29 cellular contexts compared by ENCODE assay signal in the genomic region with DNA sequence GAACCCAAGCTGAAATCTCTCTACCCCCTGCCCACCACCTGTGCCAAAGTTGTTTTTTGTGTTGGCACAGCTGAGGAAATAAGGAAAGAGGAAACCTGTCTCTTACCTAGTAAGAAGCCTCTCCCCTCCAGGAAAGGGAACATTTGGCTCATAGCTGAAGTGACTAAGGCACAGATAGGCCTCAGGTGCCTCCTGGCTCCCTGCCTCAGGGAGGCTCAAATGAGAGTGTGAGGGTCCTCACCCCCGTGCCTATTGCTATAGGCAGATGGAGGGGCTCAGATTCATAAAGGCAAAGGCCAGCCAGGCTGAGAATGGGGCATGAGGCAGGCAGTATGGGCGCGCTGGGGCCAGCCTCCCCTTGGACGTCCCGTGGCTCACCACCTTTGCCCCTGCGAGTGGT. TPM values are rescaled to one million over a fixed set of nuclear protein-coding genes. Genes with fewer than 3 reads are reported as not detected.
"Had no signal": no experiment of that assay in that cellular context is flagged by ENCODE, and none has a peak within 500 bp of the region (broad histone marks: within the 10 kb centered on the region; RNA-seq: fewer than 3 reads in every experiment).

No MANE protein-coding gene starts in this region.

- ATAC-seq: activated naive CD4-positive, alpha-beta T cell treated with anti-CD3 and anti-CD28 coated beads, Interleukin-2, amount 50 U/mL, for 72 hours; activated T-cell treated with anti-CD3 and anti-CD28 coated beads, Interleukin-2, amount 50 U/mL, for 72 hours; mucosa of descending colon had no signal

- H3K27me3 ChIP-seq: adrenal gland, thyroid gland had no signal

- H3K4me3 ChIP-seq: adrenal gland, cardiac muscle cell, dorsolateral prefrontal cortex, mucosa of descending colon, thyroid gland had no signal

- H3K9me3 Mint-ChIP-seq: activated naive CD4-positive, alpha-beta T cell treated with anti-CD3 and anti-CD28 coated beads, Interleukin-2, amount 50 U/mL, for 72 hours; activated T-cell treated with anti-CD3 and anti-CD28 coated beads, Interleukin-2, amount 50 U/mL, for 72 hours; endodermal cell; memory B cell; naive B cell had no signal

- H2AFZ ChIP-seq: parathyroid adenoma had no signal

- H3K9me3 ChIP-seq: adrenal gland, mucosa of descending colon, thyroid gland had no signal

- DNase-seq: activated CD4-positive, alpha-beta T cell treated with anti-CD3 and anti-CD28 coated beads for 1 hour; activated CD4-positive, alpha-beta T cell treated with anti-CD3 and anti-CD28 coated beads, Interleukin-2, amount 50 U/mL, for 4 hours; activated gamma-delta T cell treated with Interleukin-2 at 50 U/mL for 16 hours; activated T-cell treated with anti-CD3 and anti-CD28 coated beads, Interleukin-2, amount 50 U/mL, for 72 hours; adrenal gland; dorsolateral prefrontal cortex; endodermal cell; foreskin fibroblast; glutamatergic neuron; kidney; mucosa of descending colon; naive B cell; stimulated activated CD4-positive, alpha-beta T cell treated with anti-CD3 and anti-CD28 coated beads, Interleukin-12 subunit alpha, Interleukin-12 subunit beta, amount 100 ng/mL, for 4 hours; stimulated activated CD4-positive, alpha-beta T cell treated with anti-CD3 and anti-CD28 coated beads, Interleukin-1b, Interleukin-23, amount 100 ng/mL, for 48 hours; stimulated activated CD8-positive, alpha-beta memory T cell treated with anti-CD3 and anti-CD28 coated beads, Interleukin-4, amount 100 ng/mL, for 48 hours; stimulated activated naive CD4-positive, alpha-beta T cell treated with Interleukin-2 at 50 U/mL for 16 hours; SW 1271; thyroid gland; WERI-Rb-1 had no signal

- H3K9ac ChIP-seq: parathyroid adenoma had no signal

- H3K79me2 ChIP-seq: parathyroid adenoma had no signal

- H3K27ac ChIP-seq: adrenal gland, cardiac muscle cell, dorsolateral prefrontal cortex, epithelial cell of prostate, parathyroid adenoma, WERI-Rb-1 had no signal

- H3K27ac Mint-ChIP-seq: activated naive CD4-positive, alpha-beta T cell treated with anti-CD3 and anti-CD28 coated beads, Interleukin-2, amount 50 U/mL, for 72 hours; activated T-cell treated with anti-CD3 and anti-CD28 coated beads, Interleukin-2, amount 50 U/mL, for 72 hours; endodermal cell; memory B cell had no signal

- FAIRE-seq: kidney, urothelium cell line had no signal

- H3K4me3 Mint-ChIP-seq: activated T-cell treated with anti-CD3 and anti-CD28 coated beads, Interleukin-2, amount 50 U/mL, for 72 hours; endodermal cell; memory B cell had no signal

- H3K36me3 ChIP-seq: adrenal gland, cardiac muscle cell, WERI-Rb-1 had no signal

- H3K36me3 Mint-ChIP-seq: activated naive CD4-positive, alpha-beta T cell treated with anti-CD3 and anti-CD28 coated beads, Interleukin-2, amount 50 U/mL, for 72 hours; memory B cell; naive B cell had no signal

RNA-seq across cellular contexts. Expression of a gene that starts 7.4 kb away (rescaled TPM):
- total RNA-seq: activated CD8-positive, alpha-beta memory T cell treated with anti-CD3 and anti-CD28 coated beads for 36 hours; activated naive CD4-positive, alpha-beta T cell treated with anti-CD3 and anti-CD28 coated beads, Interleukin-2, amount 50 U/mL, for 72 hours; activated T-cell treated with anti-CD3 and anti-CD28 coated beads, Interleukin-2, amount 50 U/mL, for 72 hours; endodermal cell; T-helper 2 cell treated with Interferon-gamma antibody and Interleukin-4, amounts not matched to agents 100 ng/mL and 5 ng/mL, for 36 hours had no signal

RNA-seq across cellular contexts. Expression of a gene that starts 16.9 kb away (rescaled TPM):
- total RNA-seq: activated CD8-positive, alpha-beta memory T cell treated with anti-CD3 and anti-CD28 coated beads for 36 hours; activated naive CD4-positive, alpha-beta T cell treated with anti-CD3 and anti-CD28 coated beads, Interleukin-2, amount 50 U/mL, for 72 hours; activated T-cell treated with anti-CD3 and anti-CD28 coated beads, Interleukin-2, amount 50 U/mL, for 72 hours; subcutaneous adipose tissue; T-helper 2 cell treated with Interferon-gamma antibody and Interleukin-4, amounts not matched to agents 100 ng/mL and 5 ng/mL, for 36 hours had no signal
- polyA plus RNA-seq: liver had no signal

RNA-seq across cellular contexts. Expression of a gene that starts 29.0 kb away (rescaled TPM):
- total RNA-seq: activated CD8-positive, alpha-beta memory T cell treated with anti-CD3 and anti-CD28 coated beads for 36 hours; endodermal cell; liver; T-helper 2 cell treated with Interferon-gamma antibody and Interleukin-4, amounts not matched to agents 100 ng/mL and 5 ng/mL, for 36 hours had no signal
